Comparison of ENCODE assay signal across 8 cellular contexts in genomic region chr18:48931680-48932461, GRCh38. TPM values are rescaled to one million over a fixed set of nuclear protein-coding genes. Genes with fewer than 3 reads are reported as not detected.
A peak's percentile ranks its signal among the peaks of the same experiment; 100 is the strongest.
DNase-seq lines count a peak whose midpoint lies in the region; ATAC-seq and TF ChIP-seq lines count a peak whose summit lies in the region.
"Had no signal": no experiment of that assay in that cellular context is flagged by ENCODE, and none has a peak within 500 bp of the region (broad histone marks: within the 10 kb centered on the region; RNA-seq: fewer than 3 reads in every experiment).

No MANE protein-coding gene starts in this region.

- no peak overlapping the region for H3K4me3 ChIP-seq in sigmoid colon
- H3K4me3 ChIP-seq: mucosa of descending colon had no signal

- TF ChIP-seq POLR2A in sigmoid colon (IDR thresholded peaks at IDR 0.05): no peak

- no peaks in the 10 kb centered on the region for H3K36me3 ChIP-seq in sigmoid colon

- no peaks in the 10 kb centered on the region for H3K9me3 ChIP-seq in sigmoid colon
- H3K9me3 ChIP-seq: mucosa of descending colon had no signal

- peaks cover 0 to 100% (median 98%) of the 10 kb centered on the region in 4 donors for H3K4me1 ChIP-seq in sigmoid colon

- no peaks in the 10 kb centered on the region for H3K27me3 ChIP-seq in sigmoid colon

- intact Hi-C loops in sigmoid colon (cut with DNase I): loop anchor here (2.0 kb wide), 1 partner anchor 13 kb away; no protein-coding TSS in a partner anchor

- TF ChIP-seq EP300 in sigmoid colon (IDR thresholded peaks at IDR 0.05): no peak

- no peak for TF ChIP-seq CTCF in sigmoid colon (IDR thresholded peaks at IDR 0.05)

- DNase-seq in OCI-M1 (lab: John Stamatoyannopoulos, UW) (peak; percentile 59), cerebellar cortex (ENCODE audit: low spot score) (peak; percentile 36), sigmoid colon (no peak), NCI-H524 (lab: John Stamatoyannopoulos, UW) (no peak), NOMO-1 (lab: John Stamatoyannopoulos, UW; ENCODE audit: unreplicated experiment in 2 of 2) (no peak)

- peak overlapping the region; percentile 87 to 96 (median 90) for H3K27ac ChIP-seq in sigmoid colon

- 23 to 52% methylated on average over 11 of the region's 11 CpGs for WGBS in sigmoid colon, 2 donors

- peak; percentile 36 for ATAC-seq in GM19452 (IDR thresholded peaks at IDR 0.05; ENCODE audit: unreplicated experiment)
- no peak for ATAC-seq in HG03045 (IDR thresholded peaks at IDR 0.05; ENCODE audit: unreplicated experiment)
- ATAC-seq: mucosa of descending colon had no signal

RNA-seq across cellular contexts. Expression of gene SMAD7, which starts 18.9 kb away (rescaled TPM):
- 10 to 100 TPM; 13.2 to 29.1 (median 21.5) TPM for total RNA-seq in sigmoid colon
- polyA plus RNA-seq in sigmoid colon: 10 to 100 TPM; 16.8 to 19.0 (median 18.3) TPM

Comparison
In these comparisons a context has a peak if more than half of its experiments do, and no peak if none do; other contexts are left out.
1. DNase-seq: peak in OCI-M1 (single experiment) and cerebellar cortex (single experiment); none in sigmoid colon (single experiment), NCI-H524 (0 of 2) and NOMO-1 (0 of 2).